Comparison of ENCODE assay signal across 13 cellular contexts in genomic region chr3:100040446-100040845, GRCh38.
DNase-seq lines count a peak whose midpoint lies in the region; ATAC-seq and TF ChIP-seq lines count a peak whose summit lies in the region.
"Had no signal": no experiment of that assay in that cellular context is flagged by ENCODE, and none has a peak within 500 bp of the region (broad histone marks: within the 10 kb centered on the region; RNA-seq: fewer than 3 reads in every experiment).

No MANE protein-coding gene starts in this region.

- H3K4me1 ChIP-seq in RWPE2 (ENCODE audit: insufficient read depth, poor library complexity, severe bottlenecking): peaks cover 38% of the 10 kb centered on the region
- H3K4me1 ChIP-seq in esophagus squamous epithelium: peaks cover 13 to 41% (median 18%) of the 10 kb centered on the region in 3 donors
- H3K4me1 ChIP-seq in mucosa of stomach (ENCODE audit: control insufficient read depth, insufficient read depth, low read length): peaks cover 15% of the 10 kb centered on the region
- peaks cover 8 to 28% (median 26%) of the 10 kb centered on the region in 4 donors for H3K4me1 ChIP-seq in upper lobe of left lung

- H3K9me3 ChIP-seq in RWPE2 (ENCODE audit: severe bottlenecking) (no peaks in the 10 kb centered on the region), esophagus squamous epithelium (no peaks in the 10 kb centered on the region), mucosa of stomach (ENCODE audit: control insufficient read depth, low read length) (no peaks in the 10 kb centered on the region), upper lobe of left lung (no peaks in the 10 kb centered on the region)

- H3K36me3 ChIP-seq in RWPE2 (ENCODE audit: low read depth): no peaks in the 10 kb centered on the region
- H3K36me3 ChIP-seq in esophagus squamous epithelium: no peaks in the 10 kb centered on the region
- H3K36me3 ChIP-seq in mucosa of stomach (ENCODE audit: control insufficient read depth, insufficient read depth, low read length): no peaks in the 10 kb centered on the region
- H3K36me3 ChIP-seq in upper lobe of left lung: no peaks in the 10 kb centered on the region

- H3K36me3 Mint-ChIP-seq in activated CD4-positive, alpha-beta T cell treated with anti-CD3 and anti-CD28 coated beads, Interleukin-2, amount 10 ng/mL, durations not matched to agents 24 days and 14 days (ENCODE audit: low read depth): no peaks in the 10 kb centered on the region

- no peak overlapping the region for H3K27ac Mint-ChIP-seq in activated CD4-positive, alpha-beta T cell treated with anti-CD3 and anti-CD28 coated beads, Interleukin-2, amount 10 ng/mL, durations not matched to agents 24 days and 14 days
- H3K27ac Mint-ChIP-seq: T-helper 1 cell treated with Interleukin-12 subunit alpha and Interleukin-12 subunit beta and Interleukin-4 antibody, amounts not matched to agents 30 μg/mL and 1 μg/mL, for 36 hours had no signal

- H3K9ac ChIP-seq in mucosa of stomach (ENCODE audit: low read length): peak overlapping the region; percentile 29

- TF ChIP-seq POLR2A in esophagus squamous epithelium (IDR thresholded peaks at IDR 0.05) (no peak), upper lobe of left lung (IDR thresholded peaks at IDR 0.05) (no peak)

- no peaks in the 10 kb centered on the region for H3K9me3 Mint-ChIP-seq in activated CD4-positive, alpha-beta T cell treated with anti-CD3 and anti-CD28 coated beads, Interleukin-2, amount 10 ng/mL, durations not matched to agents 24 days and 14 days
- H3K9me3 Mint-ChIP-seq: T-helper 1 cell treated with Interleukin-12 subunit alpha and Interleukin-12 subunit beta and Interleukin-4 antibody, amounts not matched to agents 30 μg/mL and 1 μg/mL, for 36 hours had no signal

- H3K27me3 Mint-ChIP-seq in activated CD4-positive, alpha-beta T cell treated with anti-CD3 and anti-CD28 coated beads, Interleukin-2, amount 10 ng/mL, durations not matched to agents 24 days and 14 days: no peaks in the 10 kb centered on the region

- 17 to 59% methylated on average over 1 of the region's 1 CpG for WGBS in esophagus squamous epithelium, 2 donors
- 35 to 37% methylated on average over 1 of the region's 1 CpG for WGBS in upper lobe of left lung, 2 donors

- peak overlapping the region; percentile 99 for H3K27ac ChIP-seq in RWPE2 (ENCODE audit: poor library complexity, severe bottlenecking)
- peak overlapping the region; percentile 66 to 88 (median 86) for H3K27ac ChIP-seq in esophagus squamous epithelium
- peak overlapping the region; percentile 68 to 80 (median 76) for H3K27ac ChIP-seq in upper lobe of left lung

- intact Hi-C loops in esophagus squamous epithelium (cut with DNase I): no loop called here
- intact Hi-C loops in activated CD4-positive, alpha-beta T cell treated with anti-CD3 and anti-CD28 coated beads, Interleukin-2, amount 10 ng/mL, durations not matched to agents 24 days and 14 days (cut with micrococcal nuclease): no loop called here

- no peak overlapping the region for H3K4me3 ChIP-seq in RWPE2 (ENCODE audit: severe bottlenecking)
- no peak overlapping the region for H3K4me3 ChIP-seq in esophagus squamous epithelium
- no peak overlapping the region for H3K4me3 ChIP-seq in mucosa of stomach (ENCODE audit: low read length)
- H3K4me3 ChIP-seq in upper lobe of left lung: no peak overlapping the region

- TF ChIP-seq CTCF in RWPE2 (IDR thresholded peaks at IDR 0.05; ENCODE audit: poor library complexity, severe bottlenecking): no peak
- no peak for TF ChIP-seq CTCF in esophagus squamous epithelium (IDR thresholded peaks at IDR 0.05)
- no peak for TF ChIP-seq CTCF in upper lobe of left lung (IDR thresholded peaks at IDR 0.05)

- DNase-seq in RWPE2 (ENCODE audit: low spot score): no peak
- DNase-seq in esophagus squamous epithelium (lab: John Stamatoyannopoulos, UW): no peak
- no peak for DNase-seq in upper lobe of left lung
- DNase-seq in DMS114 treated with DMSO at 0.1 percent for 48 hours (lab: John Stamatoyannopoulos, UW; ENCODE audit: unreplicated experiment): no peak
- no peak for DNase-seq in stimulated activated CD4-positive, alpha-beta T cell treated with anti-CD3 and anti-CD28 coated beads, Interleukin-1b, Interleukin-23, amount 100 ng/mL, for 48 hours
- no peak for DNase-seq in NCI-H2081 (lab: John Stamatoyannopoulos, UW)
- DNase-seq in activated CD4-positive, alpha-beta T cell treated with anti-CD3 and anti-CD28 coated beads, Interleukin-2, amount 10 ng/mL, durations not matched to agents 24 days and 14 days: no peak
- DNase-seq: activated CD8-positive, alpha-beta memory T cell treated with anti-CD3 and anti-CD28 coated beads, Interleukin-2, amount 50 U/mL, for 48 hours; cerebellar nuclear complex; NCI-H446; stimulated activated naive CD4-positive, alpha-beta T cell had no signal

- H3K27me3 ChIP-seq in RWPE2 (ENCODE audit: insufficient read depth, poor library complexity, severe bottlenecking): no peaks in the 10 kb centered on the region
- H3K27me3 ChIP-seq in esophagus squamous epithelium: no peaks in the 10 kb centered on the region
- H3K27me3 ChIP-seq in mucosa of stomach (ENCODE audit: control insufficient read depth, insufficient read depth, low read length): no peaks in the 10 kb centered on the region
- no peaks in the 10 kb centered on the region for H3K27me3 ChIP-seq in upper lobe of left lung

- ATAC-seq in RWPE2 (ENCODE audit: low read depth) (no peak), upper lobe of left lung (ENCODE audit: low FRiP score in 2 of 2) (peak; percentile 41 to 75)

- TF ChIP-seq EP300 in upper lobe of left lung (IDR thresholded peaks at IDR 0.05): peak in 3 of 4 donors; percentile 59 to 96 (median 92)

- H3K4me3 Mint-ChIP-seq in activated CD4-positive, alpha-beta T cell treated with anti-CD3 and anti-CD28 coated beads, Interleukin-2, amount 10 ng/mL, durations not matched to agents 24 days and 14 days: no peak overlapping the region
- H3K4me3 Mint-ChIP-seq: T-helper 1 cell treated with Interleukin-12 subunit alpha and Interleukin-12 subunit beta and Interleukin-4 antibody, amounts not matched to agents 30 μg/mL and 1 μg/mL, for 36 hours had no signal

- peaks cover 4% of the 10 kb centered on the region for H3K4me1 Mint-ChIP-seq in activated CD4-positive, alpha-beta T cell treated with anti-CD3 and anti-CD28 coated beads, Interleukin-2, amount 10 ng/mL, durations not matched to agents 24 days and 14 days
